In the genomic region with DNA sequence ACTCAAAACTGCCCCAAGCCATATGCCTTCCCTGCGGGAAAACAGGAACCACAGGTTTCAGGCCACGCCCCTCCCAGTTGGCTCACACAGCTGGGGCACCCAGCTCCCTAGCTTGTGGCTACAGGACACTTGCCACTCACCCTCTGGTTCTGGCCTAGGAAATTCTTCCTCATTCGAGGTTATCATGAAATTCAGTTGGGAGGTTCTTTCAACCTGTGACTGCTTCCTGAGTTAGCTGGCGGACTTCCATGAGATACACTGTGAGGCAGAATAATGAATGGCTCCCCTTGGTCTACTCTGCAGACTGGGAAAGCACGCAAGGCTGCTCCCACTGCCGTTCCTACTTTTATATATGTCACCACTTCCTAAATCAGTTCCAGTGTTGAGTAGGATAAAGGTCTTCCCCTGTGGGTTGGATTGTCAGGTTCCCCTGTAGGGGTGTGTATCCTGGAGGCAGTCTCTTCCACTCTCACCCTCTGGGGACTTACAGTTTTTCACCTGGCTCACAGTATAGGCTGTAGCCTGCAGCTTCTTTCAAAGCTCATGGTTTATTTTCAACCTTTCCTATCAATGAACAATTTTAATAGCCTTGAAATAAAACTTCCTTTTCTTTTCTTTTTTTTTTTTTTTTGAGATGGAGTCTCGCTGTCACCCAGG, we compare ENCODE assay signal across 1 cellular context.
TF ChIP-seq lines count a peak whose summit lies in the region.

No MANE protein-coding gene starts in this region.

TF ChIP-seq in SK-N-SH, 30 proteins besides CTCF, POLR2A, EP300 and RAD21 (continued from another document):
- no peak for TF ChIP-seq RXRA (IDR thresholded peaks at IDR 0.05; ENCODE audit: borderline replicate concordance, low read depth)
- TF ChIP-seq FOXJ3 (CRISPR knock-in tag; IDR thresholded peaks at IDR 0.05), result no peak
